Comparison of ENCODE assay signal across 8 cellular contexts in the genomic region with DNA sequence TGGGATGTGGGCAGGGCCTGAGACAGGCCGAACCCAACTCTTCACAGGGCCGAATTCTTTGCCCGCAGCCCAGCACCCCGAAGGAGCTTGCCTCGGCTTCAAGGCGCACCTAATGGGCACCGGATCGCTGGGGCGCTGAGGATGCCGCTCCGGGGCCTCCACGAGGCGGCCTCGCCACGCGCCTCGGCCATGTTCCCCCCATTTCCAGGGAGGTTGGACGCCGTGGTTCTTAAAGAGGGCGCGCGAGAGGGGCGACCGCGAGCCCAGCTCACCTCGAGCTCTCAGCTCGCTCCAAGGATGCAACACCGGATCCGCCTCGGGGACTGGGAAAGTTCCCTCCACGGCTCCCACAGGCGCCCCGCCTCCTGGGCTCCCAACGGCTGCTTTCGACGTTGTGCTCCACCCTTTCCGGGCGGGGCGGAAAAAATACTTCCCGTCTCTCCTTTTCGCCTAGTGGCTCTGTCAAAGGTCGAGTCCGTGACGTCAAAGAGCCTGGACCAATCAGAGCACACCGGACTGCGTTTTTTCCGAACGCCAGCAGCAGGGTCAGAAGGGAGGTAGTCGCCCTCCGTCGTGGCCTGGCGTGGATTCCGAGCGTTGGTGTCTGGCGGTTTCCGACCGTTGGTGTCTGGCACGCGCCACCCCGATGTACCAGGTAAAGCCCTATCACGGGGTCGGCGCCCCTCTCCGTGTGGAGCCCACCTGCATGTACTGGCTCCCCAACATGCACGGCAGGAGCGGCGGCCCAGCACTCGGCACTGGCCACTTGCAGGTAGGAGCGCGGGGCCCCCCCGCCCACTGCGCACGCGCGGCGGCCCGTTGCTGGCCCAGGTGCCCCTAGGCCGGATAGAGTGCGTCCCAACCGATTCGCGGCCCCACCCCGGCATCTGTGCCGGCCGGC. TPM values are rescaled to one million over a fixed set of nuclear protein-coding genes. Genes with fewer than 3 reads are reported as not detected.
DNase-seq lines count a peak whose midpoint lies in the region; ATAC-seq and TF ChIP-seq lines count a peak whose summit lies in the region.
"Not testable (repeated sequence)": the region's sequence is repeated elsewhere in the genome, so short reads cannot be mapped to it uniquely, and the experiment has no call there.

No MANE protein-coding gene starts in this region.

- H3K9ac ChIP-seq in endodermal cell (ENCODE audit: extremely low read depth, low read length, poor library complexity, severe bottlenecking): peak overlapping the region; percentile 69

- not testable (repeated sequence) for H3K4me1 ChIP-seq in Caco-2; endodermal cell (ENCODE audit: control insufficient read depth, insufficient read depth, low read length); mesodermal cell (ENCODE audit: control insufficient read depth, insufficient read depth, low read length, poor library complexity, severe bottlenecking)

- H3K9me3 ChIP-seq in Caco-2; endodermal cell (ENCODE audit: control insufficient read depth, low read length); mesodermal cell (ENCODE audit: control insufficient read depth, low read length): not testable (repeated sequence)

- not testable (repeated sequence) for H3K27me3 ChIP-seq in Caco-2 (replicated peaks; ENCODE audit: control insufficient read depth, insufficient read depth, low read length); endodermal cell (ENCODE audit: control insufficient read depth, insufficient read depth, low read length, poor library complexity, severe bottlenecking)

- H3K4me3 ChIP-seq in Caco-2 (ENCODE audit: low read depth, low read length): peak overlapping the region; percentile 95
- peak overlapping the region; percentile 79 for H3K4me3 ChIP-seq in endodermal cell (ENCODE audit: low read length)
- H3K4me3 ChIP-seq in mesodermal cell (ENCODE audit: extremely low read depth, insufficient read depth, low read length, poor library complexity, severe bottlenecking): peak overlapping the region; percentile 58

- H3K4me3 Mint-ChIP-seq in Caco-2 (ENCODE audit: unreplicated experiment) (peak overlapping the region; percentile 89), endodermal cell (peak overlapping the region; percentile 85)

- WGBS in endodermal cell (ENCODE audit: insufficient coverage in 1 of 2, insufficient read length in 1 of 2), 2 experiments: 0% methylated on average over 18 to 81 of the region's 85 CpGs
- WGBS in mesodermal cell (ENCODE audit: insufficient coverage in 2 of 2), 2 experiments: 0% methylated on average over 60 to 62 of the region's 85 CpGs

- H3K4me1 Mint-ChIP-seq in Caco-2 (ENCODE audit: low read depth, unreplicated experiment); endodermal cell: not testable (repeated sequence)

- H3K27ac Mint-ChIP-seq in Caco-2 (ENCODE audit: unreplicated experiment) (peak overlapping the region; percentile 97), endodermal cell (peak overlapping the region; percentile 99)

- H3K36me3 ChIP-seq in Caco-2 (ENCODE audit: control insufficient read depth, insufficient read depth, low read length); endodermal cell (ENCODE audit: control insufficient read depth, insufficient read depth, low read length); mesodermal cell (ENCODE audit: control insufficient read depth, insufficient read depth, low read length): not testable (repeated sequence)

- not testable (repeated sequence) for H3K9me3 Mint-ChIP-seq in Caco-2 (ENCODE audit: unreplicated experiment); endodermal cell

- CTCF ChIA-PET in Caco-2 (lab: Charles Lee): interaction anchor here (1.0 kb wide), 1 partner anchor 60 kb away, joined by 4 read pairs; no protein-coding TSS in a partner anchor

- TF ChIP-seq CTCF in Caco-2 (IDR thresholded peaks at IDR 0.05; ENCODE audit: insufficient read depth in 1 of 2, low read depth in 1 of 2, low read length in 1 of 2, severe bottlenecking in 1 of 2, unreplicated experiment in 1 of 2); endodermal cell (conservative IDR thresholded peaks at IDR 0.05): not testable (repeated sequence)

- intact Hi-C loops in Caco-2 (cut with micrococcal nuclease; ENCODE audit: unreplicated experiment): loop anchor here (5.0 kb wide), 1 partner anchor 69 kb away; no protein-coding TSS in a partner anchor

- DNase-seq in Caco-2: peak; percentile 95 to 97
- DNase-seq in HUDEP-2 (lab: John Stamatoyannopoulos, UW; ENCODE audit: unreplicated experiment in 76 of 76): peak in 75 of 76 experiments; percentile 17 to 93 (median 83)
- DNase-seq in NOMO-1 treated with dmso at 0.1 percent for 144 hours (lab: John Stamatoyannopoulos, UW; ENCODE audit: unreplicated experiment): peak; percentile 94
- DNase-seq in activated CD8-positive, alpha-beta memory T cell treated with anti-CD3 and anti-CD28 coated beads, Interleukin-2, amount 50 U/mL, for 1 hour (ENCODE audit: extremely low read depth): peak; percentile 63
- peak; percentile 96 for DNase-seq in endodermal cell
- DNase-seq in stimulated activated CD8-positive, alpha-beta memory T cell treated with anti-CD3 and anti-CD28 coated beads, Interleukin-15, amount 100 ng/mL, for 24 hours (ENCODE audit: low read depth): peak; percentile 62

- peaks cover 49% of the 10 kb centered on the region for H3K36me3 Mint-ChIP-seq in Caco-2 (ENCODE audit: insufficient read depth, unreplicated experiment)
- H3K36me3 Mint-ChIP-seq in endodermal cell (ENCODE audit: low read depth): peaks cover 20% of the 10 kb centered on the region

- BruUV-seq in Caco-2 (replicated peaks; lab: Mats Ljungman, UMichigan): TSS peak; percentile 39

- not testable (repeated sequence) for H3K27me3 Mint-ChIP-seq in Caco-2 (ENCODE audit: insufficient read depth, unreplicated experiment); endodermal cell (ENCODE audit: insufficient read depth)

- POLR2A ChIA-PET in Caco-2 (lab: Charles Lee): not testable (repeated sequence)

- H3K27ac ChIP-seq in endodermal cell (ENCODE audit: low read depth, low read length) (peak overlapping the region; percentile 77), mesodermal cell (ENCODE audit: low read depth, low read length, severe bottlenecking) (peak overlapping the region; percentile 89)

- peak; percentile 93 for ATAC-seq in GM21381 (IDR thresholded peaks at IDR 0.05; ENCODE audit: unreplicated experiment)

RNA-seq across cellular contexts. Expression of gene PILRB, which starts 22.1 kb away (rescaled TPM):
- total RNA-seq in Caco-2 (2022) (53.4 and 58.9 TPM in 2 replicates), endodermal cell (10 to 100 TPM; 51.9 to 84.4 TPM)
- polyA plus RNA-seq in endodermal cell (2013, experiment 1 of 2): 34.1 TPM
- 29.7 TPM for polyA plus RNA-seq in endodermal cell (2013, experiment 2 of 2)
- polyA plus RNA-seq in mesodermal cell (2013, experiment 1 of 2): 24.8 TPM
- 17.1 TPM for polyA plus RNA-seq in mesodermal cell (2013, experiment 2 of 2)

RNA-seq across cellular contexts. Expression of gene SPDYE3, which starts 28.3 kb away (rescaled TPM):
- total RNA-seq in Caco-2 (2022): not detected in 2 replicates
- not detected for total RNA-seq in endodermal cell
- not detected for polyA plus RNA-seq in endodermal cell (2013, experiment 1 of 2)
- not detected for polyA plus RNA-seq in endodermal cell (2013, experiment 2 of 2)
- polyA plus RNA-seq in mesodermal cell (2013, experiment 1 of 2): not detected
- polyA plus RNA-seq in mesodermal cell (2013, experiment 2 of 2): not detected

RNA-seq across cellular contexts. Expression of gene PILRA, which starts 37.5 kb away (rescaled TPM):
- total RNA-seq in Caco-2 (2022) (0.68 TPM in 1 of 2 replicates, not detected in the other), endodermal cell (10 to 100 TPM in 1 of 2 donors, 1 to 10 TPM in 1; 2.1 to 12.8 TPM)
- 11.0 TPM for polyA plus RNA-seq in endodermal cell (2013, experiment 1 of 2)
- 8.7 TPM for polyA plus RNA-seq in endodermal cell (2013, experiment 2 of 2)
- 2.6 TPM for polyA plus RNA-seq in mesodermal cell (2013, experiment 1 of 2)
- polyA plus RNA-seq in mesodermal cell (2013, experiment 2 of 2): 3.7 TPM

Comparison
In these comparisons a context has a peak if more than half of its experiments do, and no peak if none do; other contexts are left out.
1. Peak in every context shown above with its lines: DNase-seq, ATAC-seq, H3K4me3 ChIP-seq and H3K27ac ChIP-seq.